8 cellular contexts compared by ENCODE assay signal in the genomic region with DNA sequence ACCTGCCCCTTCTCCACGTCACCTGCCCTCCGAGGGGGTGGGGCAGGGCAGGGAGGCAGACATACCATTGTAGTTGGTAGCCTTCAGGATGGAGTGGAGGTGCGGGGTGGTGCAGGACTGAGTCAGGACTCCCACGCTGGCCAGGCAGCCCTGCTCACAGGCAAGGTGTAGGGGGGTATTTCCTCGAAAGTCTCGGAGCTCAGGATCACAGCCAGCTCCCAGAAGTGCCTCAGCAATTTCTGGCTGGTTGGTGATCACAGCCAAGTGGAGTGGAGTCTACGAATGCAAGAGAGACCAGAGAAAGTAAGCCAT. TPM values are rescaled to one million over a fixed set of nuclear protein-coding genes. Genes with fewer than 3 reads are reported as not detected.
DNase-seq lines count a peak whose midpoint lies in the region; ATAC-seq and TF ChIP-seq lines count a peak whose summit lies in the region.

No MANE protein-coding gene starts in this region.

- H3K27ac Mint-ChIP-seq in immature natural killer cell: peak overlapping the region; percentile 96 to 99 (median 99)

- peaks cover 27 to 42% (median 30%) of the 10 kb centered on the region in 3 donors for H3K36me3 Mint-ChIP-seq in immature natural killer cell

- intact Hi-C loops in ascending aorta (cut with DNase I): loop anchor here (1.0 to 10.0 kb wide), 7 partner anchors 18 to 868 kb away; partner anchors contain the start of genes BRMS1L, CFL2, EAPP and FAM177A1

- peak overlapping the region; percentile 89 to 99 for H3K27ac ChIP-seq in ascending aorta

- CTCF ChIA-PET in AG04449 (lab: Yijun Ruan, JAX): interaction anchor here (0.7 to 6.6 kb wide), 10 partner anchors 9 to 261 kb away, joined by 3 to 87 read pairs (median 8); partner anchors contain the start of gene PSMA6

- DNase-seq in AG04449 (ENCODE audit: low read depth, low spot score): no peak
- peak; percentile 91 for DNase-seq in NCI-H226
- no peak for DNase-seq in ascending aorta (ENCODE audit: low spot score in 2 of 2)
- peak in 1 of 3 donors; percentile 38 for DNase-seq in immature natural killer cell
- peak; percentile 62 for DNase-seq in stimulated activated CD4-positive, alpha-beta T cell treated with anti-CD3 and anti-CD28 coated beads, Interleukin-4, amount 100 ng/mL, for 1 hour
- DNase-seq in GDM1 (lab: John Stamatoyannopoulos, UW): no peak

- H3K4me3 ChIP-seq in AG04449 (ENCODE audit: low read depth, low read length): peak overlapping the region; percentile 87
- peak overlapping the region; percentile 80 to 94 for H3K4me3 ChIP-seq in ascending aorta

- H3K36me3 ChIP-seq in ascending aorta: peaks cover 37 to 45% of the 10 kb centered on the region in 2 donors

- peaks cover 46 to 66% (median 57%) of the 10 kb centered on the region in 3 donors for H3K27me3 Mint-ChIP-seq in immature natural killer cell (ENCODE audit: low read depth in 3 of 3)

- H3K4me3 Mint-ChIP-seq in immature natural killer cell: peak overlapping the region; percentile 93 to 96 (median 93)

- ATAC-seq in GM21529 (IDR thresholded peaks at IDR 0.05; ENCODE audit: unreplicated experiment) (no peak), GM21825 (IDR thresholded peaks at IDR 0.05; ENCODE audit: unreplicated experiment) (no peak)

- peaks cover 23 to 41% of the 10 kb centered on the region in 2 donors for H3K4me1 ChIP-seq in ascending aorta

- POLR2A ChIA-PET in AG04449 (lab: Yijun Ruan, JAX): interaction anchor here (1.2 to 3.7 kb wide), 5 partner anchors 18 to 281 kb away, joined by 3 to 44 read pairs (median 18); partner anchors contain the start of genes PPP2R3C and PSMA6

- H3K27me3 ChIP-seq in ascending aorta: no peaks in the 10 kb centered on the region

- peaks cover 0 to 2% (median 0%) of the 10 kb centered on the region in 6 donors for H3K9me3 Mint-ChIP-seq in immature natural killer cell

- H3K4me1 Mint-ChIP-seq in immature natural killer cell: peaks cover 62 to 67% of the 10 kb centered on the region in 2 donors

- no peaks in the 10 kb centered on the region for H3K9me3 ChIP-seq in ascending aorta

- TF ChIP-seq CTCF in AG04449 (IDR thresholded peaks at IDR 0.05; ENCODE audit: insufficient read depth, low read length, missing control alignments): no peak
- no peak for TF ChIP-seq CTCF in ascending aorta (IDR thresholded peaks at IDR 0.05)

RNA-seq across cellular contexts. Expression of gene NFKBIA, which starts 1.5 kb away (rescaled TPM):
- 944 TPM for total RNA-seq in ascending aorta
- polyA plus RNA-seq in immature natural killer cell: 100 to 1,000 TPM; 339 to 579 (median 435) TPM

Comparison
In these comparisons a context has a peak if more than half of its experiments do, and no peak if none do; other contexts are left out.
1. DNase-seq: peak in NCI-H226 (single experiment) and stimulated activated CD4-positive, alpha-beta T cell treated with anti-CD3 and anti-CD28 coated beads, Interleukin-4, amount 100 ng/mL, for 1 hour (single experiment); none in AG04449 (single experiment), ascending aorta (0 of 2) and GDM1 (single experiment).